8 cellular contexts compared by ENCODE assay signal in the genomic region with DNA sequence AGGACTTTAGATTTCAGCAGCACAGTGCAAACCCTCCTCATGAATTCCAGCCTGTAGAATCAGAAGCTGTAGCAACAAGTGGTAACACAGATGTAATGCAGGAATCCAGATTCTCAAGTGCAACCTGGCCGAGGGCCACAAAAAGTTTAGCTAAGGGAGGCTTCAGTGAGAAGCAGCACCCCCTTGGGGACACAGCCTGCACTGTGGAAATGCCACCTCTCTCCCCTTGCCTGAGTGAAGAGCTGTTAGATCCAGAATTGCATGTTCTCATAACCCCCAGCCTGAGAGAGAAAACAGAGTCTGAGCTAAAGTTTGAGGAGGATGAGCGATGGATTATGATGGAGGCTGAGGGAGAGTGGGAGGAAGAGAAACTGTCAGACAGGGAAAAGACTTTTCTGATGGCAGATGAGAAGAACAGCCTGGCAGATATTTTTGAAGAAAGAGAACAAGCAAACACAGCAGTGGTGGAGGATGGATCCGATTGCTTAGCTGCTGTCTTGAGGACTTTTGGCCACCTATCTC.
DNase-seq lines count a peak whose midpoint lies in the region; ATAC-seq and TF ChIP-seq lines count a peak whose summit lies in the region.

No MANE protein-coding gene starts in this region.

- peaks cover 5 to 64% (median 56%) of the 10 kb centered on the region in 4 donors for H3K4me1 ChIP-seq in liver (ENCODE audit: control insufficient read depth in 4 of 4, insufficient read depth in 4 of 4, low read length in 3 of 4)

- H3K4me3 ChIP-seq in GM12864 (ENCODE audit: low read depth, low read length) (no peak overlapping the region), coronary artery (peak overlapping the region; percentile 96), liver (ENCODE audit: low read depth in 1 of 3, low read length in 3 of 3) (no peak overlapping the region)

- H3K9ac ChIP-seq in liver (ENCODE audit: low read depth in 1 of 2, low read length in 2 of 2): no peak overlapping the region

- peaks cover 3 to 9% (median 7%) of the 10 kb centered on the region in 4 donors for H3K36me3 ChIP-seq in liver (ENCODE audit: control insufficient read depth in 4 of 4, insufficient read depth in 3 of 4, low read depth in 1 of 4, low read length in 3 of 4)

- TF ChIP-seq CTCF in GM12864 (IDR thresholded peaks at IDR 0.05; ENCODE audit: low read depth, low read length, missing control alignments): peak; percentile 74
- TF ChIP-seq CTCF in coronary artery (IDR thresholded peaks at IDR 0.05): peak; percentile 52
- TF ChIP-seq CTCF in liver (IDR thresholded peaks at IDR 0.05; ENCODE audit: low read depth, low read length, missing input control): peak; percentile 79

- no peaks in the 10 kb centered on the region for H3K9me3 ChIP-seq in liver (ENCODE audit: control insufficient read depth in 4 of 4, low read length in 3 of 4)

- H3K27ac ChIP-seq in coronary artery (peak overlapping the region; percentile 37 to 95), liver (ENCODE audit: low read depth in 1 of 2, low read length in 2 of 2) (peak overlapping the region in 1 of 2 donors; percentile 8)

- ATAC-seq in HG03457 (IDR thresholded peaks at IDR 0.05; ENCODE audit: unreplicated experiment): no peak

- DNase-seq in GM12864 (ENCODE audit: low read depth) (no peak), NCI-H2029 treated with DMSO at 0.1 percent for 48 hours (lab: John Stamatoyannopoulos, UW) (peak; percentile 95), coronary artery (ENCODE audit: low spot score) (peak; percentile 88), NCI-H1092 treated with DMSO at 0.1 percent for 48 hours (lab: John Stamatoyannopoulos, UW) (no peak)
- peak; percentile 33 to 48 for DNase-seq in activated CD4-positive, alpha-beta T cell treated with anti-CD3 and anti-CD28 coated beads for 24 hours (ENCODE audit: low read depth in 2 of 2)
- peak; percentile 65 for DNase-seq in stimulated activated CD4-positive, alpha-beta T cell treated with anti-CD3 and anti-CD28 coated beads, Interleukin-4, amount 100 ng/mL, for 24 hours

- WGBS in liver: 44% methylated on average over 3 of the region's 3 CpGs

- H3K27me3 ChIP-seq in liver (ENCODE audit: control insufficient read depth in 4 of 4, insufficient read depth in 4 of 4, low read length in 3 of 4): no peaks in the 10 kb centered on the region

- peak; percentile 90 to 91 for TF ChIP-seq RAD21 in liver (IDR thresholded peaks at IDR 0.05)

TF ChIP-seq in liver, 16 proteins besides CTCF, POLR2A, EP300 and RAD21:
- TF ChIP-seq NR2F2 (IDR thresholded peaks at IDR 0.05) (no peak), RXRA (IDR thresholded peaks at IDR 0.05) (peak in 1 of 2 donors; percentile 6), HNF4A (conservative IDR thresholded peaks at IDR 0.05) (peak in 1 of 2 donors; percentile 22), YY1 (IDR thresholded peaks at IDR 0.05) (peak; percentile 14), EGR1 (IDR thresholded peaks at IDR 0.05; ENCODE audit: low read depth in 2 of 2) (no peak)

Comparison
In these comparisons a context has a peak if more than half of its experiments do, and no peak if none do; other contexts are left out.
1. DNase-seq: peak in NCI-H2029 treated with DMSO at 0.1 percent for 48 hours (single experiment), activated CD4-positive, alpha-beta T cell treated with anti-CD3 and anti-CD28 coated beads for 24 hours (2 of 2), coronary artery (single experiment) and stimulated activated CD4-positive, alpha-beta T cell treated with anti-CD3 and anti-CD28 coated beads, Interleukin-4, amount 100 ng/mL, for 24 hours (single experiment); none in GM12864 (single experiment) and NCI-H1092 treated with DMSO at 0.1 percent for 48 hours (single experiment).
2. Peak in every context shown above with its lines, with median percentiles within 50 percentile points of each other: CTCF ChIP-seq.